Comparison of ENCODE assay signal across 8 cellular contexts in the genomic region with DNA sequence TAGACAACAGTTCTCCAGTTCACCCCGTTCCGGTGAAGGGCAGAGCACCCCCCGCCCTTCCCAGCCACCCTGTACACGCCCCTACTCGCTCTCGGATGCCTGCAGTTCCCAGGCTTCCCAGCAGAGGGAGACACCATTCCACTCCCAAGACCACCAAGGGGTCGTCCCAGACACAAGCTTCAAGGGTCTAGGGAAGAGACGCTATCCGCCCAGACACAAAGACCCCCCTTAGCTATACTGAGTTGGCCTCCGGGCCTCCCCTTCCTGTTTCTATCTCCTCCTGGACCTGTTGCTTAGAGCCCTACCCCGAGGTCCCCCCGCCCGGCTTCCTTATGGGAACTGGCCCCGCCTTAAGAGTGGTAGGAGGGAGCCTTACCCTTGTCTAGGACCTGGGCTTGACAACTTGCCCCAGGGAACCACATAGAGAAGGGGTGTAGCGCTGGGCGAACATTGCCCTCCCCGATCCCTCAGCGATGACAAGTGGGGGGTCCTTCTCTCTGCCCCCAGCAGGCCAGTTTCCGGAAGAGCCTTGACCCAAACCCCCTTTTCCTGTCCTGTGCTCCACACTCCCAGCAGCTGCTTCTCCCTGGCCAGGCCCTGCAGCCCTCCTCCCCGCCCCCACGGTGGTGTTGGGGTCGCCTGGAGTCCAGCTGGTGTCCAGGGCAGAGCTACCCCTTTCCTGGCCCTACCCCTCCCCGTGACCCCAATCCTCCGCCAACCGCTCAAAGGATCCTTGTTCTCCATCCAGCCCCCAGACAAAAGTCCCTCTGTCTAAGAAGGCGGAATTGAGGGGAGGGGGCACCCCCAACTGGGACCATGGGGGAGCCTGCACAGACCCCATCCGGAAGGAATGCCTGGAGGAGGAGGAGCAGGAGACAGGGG. TPM values are rescaled to one million over a fixed set of nuclear protein-coding genes. Genes with fewer than 3 reads are reported as not detected.
DNase-seq lines count a peak whose midpoint lies in the region; ATAC-seq and TF ChIP-seq lines count a peak whose summit lies in the region.

No MANE protein-coding gene starts in this region.

- POLR2A ChIA-PET in T-cell (lab: Charles Lee) = no interaction called here

- no peaks in the 10 kb centered on the region for H3K36me3 Mint-ChIP-seq in T-cell
- no peaks in the 10 kb centered on the region for H3K36me3 Mint-ChIP-seq in type B pancreatic cell

- ATAC-seq in T-cell (replicated peaks in 1 of 4) (peak; percentile 80 to 92 (median 86)), left ventricle myocardium superior (peak; percentile 86), HG02763 (IDR thresholded peaks at IDR 0.05; ENCODE audit: unreplicated experiment) (no peak)

- peak; percentile 99 for TF ChIP-seq CTCF in type B pancreatic cell (conservative IDR thresholded peaks at IDR 0.05)

- H3K27ac Mint-ChIP-seq in T-cell (no peak overlapping the region), type B pancreatic cell (peak overlapping the region; percentile 78)

- intact Hi-C loops in left ventricle myocardium superior (cut with micrococcal nuclease) = no loop called here
- intact Hi-C loops in posterior vena cava (cut with DNase I) = no loop called here

- H3K4me1 Mint-ChIP-seq in T-cell = peaks cover 5 to 7% (median 6%) of the 10 kb centered on the region in 3 donors
- peaks cover 33% of the 10 kb centered on the region for H3K4me1 Mint-ChIP-seq in type B pancreatic cell (ENCODE audit: unreplicated experiment)

- H3K4me3 Mint-ChIP-seq in T-cell (peak overlapping the region in 1 of 3 donors; percentile 31), type B pancreatic cell (peak overlapping the region; percentile 87)

- CTCF ChIA-PET in T-cell (lab: Charles Lee) = no interaction called here

- H3K9me3 Mint-ChIP-seq in T-cell (no peaks in the 10 kb centered on the region), type B pancreatic cell (no peaks in the 10 kb centered on the region)

- DNase-seq in C1 segment of cervical spinal cord (lab: John Stamatoyannopoulos, UW) (peak in 13 of 14 donors; percentile 54 to 93 (median 84)), HK-2 (ENCODE audit: unreplicated experiment) (peak; percentile 48), T-cell (peak in 33 of 34 experiments; percentile 10 to 72 (median 56)), anterior cingulate cortex (lab: John Stamatoyannopoulos, UW) (peak in 57 of 58 donors; percentile 27 to 95 (median 85)), left ventricle myocardium superior (peak; percentile 84), posterior vena cava (ENCODE audit: low spot score) (peak; percentile 90), type B pancreatic cell (ENCODE audit: extremely low spot score, unreplicated experiment) (peak; percentile 85)

- H3K27me3 Mint-ChIP-seq in T-cell (peaks cover 0 to 7% of the 10 kb centered on the region in 2 donors), type B pancreatic cell (no peaks in the 10 kb centered on the region)

RNA-seq across cellular contexts. Expression of a gene that starts 0.7 kb away (rescaled TPM):
- total RNA-seq in T-cell = 1 to 10 TPM in 1 of 5 donors, under 1 TPM in 1, not detected in 3; 0.79 to 1.1 TPM
- 3.1 TPM for total RNA-seq in left ventricle myocardium superior
- total RNA-seq in posterior vena cava = not detected
- 77.5 and 157 TPM in 2 replicates for total RNA-seq in type B pancreatic cell (ENCODE audit: low replicate concordance)

RNA-seq across cellular contexts. Expression of a gene that starts 20.0 kb away (rescaled TPM):
- total RNA-seq in T-cell (1 to 10 TPM in 1 of 5 donors, under 1 TPM in 4; 0.15 to 1.1 (median 0.89) TPM), left ventricle myocardium superior (9.0 TPM), posterior vena cava (1 to 10 TPM; 9.1 to 10.0 TPM), type B pancreatic cell (ENCODE audit: low replicate concordance) (0.21 and 2.2 TPM in 2 replicates)

RNA-seq across cellular contexts. Expression of a gene that starts 23.7 kb away (rescaled TPM):
- 1 to 10 TPM in 4 of 5 donors, under 1 TPM in 1; 0.70 to 7.7 (median 4.8) TPM for total RNA-seq in T-cell
- total RNA-seq in left ventricle myocardium superior = 489 TPM
- total RNA-seq in posterior vena cava = 100 to 1,000 TPM; 157 to 183 TPM
- total RNA-seq in type B pancreatic cell (ENCODE audit: low replicate concordance) = 2.0 and 5.3 TPM in 2 replicates

RNA-seq across cellular contexts. Expression of a gene that starts 28.2 kb away (rescaled TPM):
- 10 to 100 TPM in 4 of 5 donors, 1 to 10 TPM in 1; 8.8 to 24.0 (median 12.6) TPM for total RNA-seq in T-cell
- total RNA-seq in left ventricle myocardium superior = not detected
- total RNA-seq in posterior vena cava = under 1 TPM in 1 of 2 donors, not detected in 1; 0.43 TPM
- total RNA-seq in type B pancreatic cell (ENCODE audit: low replicate concordance) = 1.5 TPM in 1 of 2 replicates, not detected in the other

RNA-seq across cellular contexts. Expression of a gene that starts 39.6 kb away (rescaled TPM):
- total RNA-seq in T-cell (100 to 1,000 TPM; 440 to 616 (median 504) TPM), left ventricle myocardium superior (21.2 TPM), posterior vena cava (10 to 100 TPM; 67.9 to 89.3 TPM), type B pancreatic cell (ENCODE audit: low replicate concordance) (24.2 and 92.8 TPM in 2 replicates)

Comparison
In these comparisons a context has a peak if more than half of its experiments do, and no peak if none do; other contexts are left out.
1. RNA of a gene that starts 0.7 kb away (total RNA-seq): 77.5 to 157 TPM in type B pancreatic cell; 3.1 TPM in left ventricle myocardium superior (single experiment), not detected in posterior vena cava and 0.79 to 1.1 TPM in T-cell; every median in the first group is over 10 times any median in the second.
2. RNA of a gene that starts 23.7 kb away (total RNA-seq): 489 TPM in left ventricle myocardium superior (single experiment) and 157 to 183 TPM in posterior vena cava; 2.0 to 5.3 TPM in type B pancreatic cell and 0.70 to 7.7 TPM in T-cell; every median in the first group is over 10 times any median in the second.
3. Peak in every context shown above with its lines, with median percentiles within 50 percentile points of each other: DNase-seq.